In genomic region chr11:44858796-44859527, GRCh38 we compare ENCODE assay signal across 21 cellular contexts.
A peak's percentile ranks its signal among the peaks of the same experiment; 100 is the strongest.
DNase-seq lines count a peak whose midpoint lies in the region; ATAC-seq and TF ChIP-seq lines count a peak whose summit lies in the region.
"Had no signal": no experiment of that assay in that cellular context is flagged by ENCODE, and none has a peak within 500 bp of the region (broad histone marks: within the 10 kb centered on the region; RNA-seq: fewer than 3 reads in every experiment).

No MANE protein-coding gene starts in this region.

- DNase-seq in GM23338 (ENCODE audit: low spot score): peak; percentile 84
- DNase-seq in T-helper 17 cell: no peak
- no peak for DNase-seq in heart right ventricle
- peak; percentile 53 for DNase-seq in posterior vena cava (ENCODE audit: low spot score)
- DNase-seq in activated CD4-positive, alpha-beta T cell treated with anti-CD3 and anti-CD28 coated beads for 36 hours: no peak
- DNase-seq: activated naive CD4-positive, alpha-beta T cell treated with Interleukin-2 at 50 U/mL for 16 hours; DMS53; erythroblast; head of caudate nucleus; KBM-7; kidney glomerular epithelial cell; NCI-H1417; SIG-M5; stimulated activated naive B cell treated with anti-CD40 and anti-IgM and Interleukin-4, amounts not matched to agents 10 μg/mL and 1 μg/mL and 100 μg/mL, for 72 hours had no signal

- intact Hi-C loops in heart right ventricle (cut with DNase I): no loop called here
- intact Hi-C loops in posterior vena cava (cut with DNase I): no loop called here
- intact Hi-C loops in activated CD4-positive, alpha-beta T cell treated with anti-CD3 and anti-CD28 coated beads for 36 hours (cut with DNase I, micrococcal nuclease): no loop called here

- H3K9me2 ChIP-seq in GM23338 (ENCODE audit: insufficient read depth): no peaks in the 10 kb centered on the region

- H3K4me1 ChIP-seq in GM23338 (ENCODE audit: insufficient read depth) (peaks cover 25% of the 10 kb centered on the region), heart right ventricle (peaks cover 11 to 66% (median 37%) of the 10 kb centered on the region in 9 donors)

- H3K27ac Mint-ChIP-seq in GM23338 (peak overlapping the region; percentile 42; the same call in 1 of the 2 replicates), T-helper 17 cell (peak overlapping the region; percentile 82)
- no peak overlapping the region for H3K27ac Mint-ChIP-seq in activated CD4-positive, alpha-beta T cell treated with anti-CD3 and anti-CD28 coated beads for 36 hours
- H3K27ac Mint-ChIP-seq: stimulated activated naive B cell treated with anti-CD40 and anti-IgM and Interleukin-4, amounts not matched to agents 10 μg/mL and 1 μg/mL and 100 μg/mL, for 72 hours; T-helper 2 cell treated with Interferon-gamma antibody and Interleukin-4, amounts not matched to agents 5 μg/mL and 100 μg/mL, for 36 hours; type B pancreatic cell had no signal

- H3K27me3 Mint-ChIP-seq in GM23338 (ENCODE audit: insufficient read depth, low read depth, poor library complexity) (peaks cover 10% of the 10 kb centered on the region), T-helper 17 cell (no peaks in the 10 kb centered on the region)
- H3K27me3 Mint-ChIP-seq in activated CD4-positive, alpha-beta T cell treated with anti-CD3 and anti-CD28 coated beads for 36 hours: peaks cover 38% of the 10 kb centered on the region
- H3K27me3 Mint-ChIP-seq: type B pancreatic cell had no signal

- peak overlapping the region; percentile 2; the same call in 1 of the 3 replicates for H3K4me3 Mint-ChIP-seq in GM23338
- H3K4me3 Mint-ChIP-seq in T-helper 17 cell: no peak overlapping the region
- H3K4me3 Mint-ChIP-seq in activated CD4-positive, alpha-beta T cell treated with anti-CD3 and anti-CD28 coated beads for 36 hours: no peak overlapping the region
- H3K4me3 Mint-ChIP-seq: stimulated activated naive B cell treated with anti-CD40 and anti-IgM and Interleukin-4, amounts not matched to agents 10 μg/mL and 1 μg/mL and 100 μg/mL, for 72 hours; T-helper 2 cell treated with Interferon-gamma antibody and Interleukin-4, amounts not matched to agents 5 μg/mL and 100 μg/mL, for 36 hours; type B pancreatic cell had no signal

- CTCF ChIA-PET in activated CD4-positive, alpha-beta T cell treated with anti-CD3 and anti-CD28 coated beads for 36 hours (lab: Charles Lee): no interaction called here

- TF ChIP-seq CTCF in GM23338 (conservative IDR thresholded peaks at IDR 0.05; ENCODE audit: low read depth in 2 of 2): no peak
- no peak for TF ChIP-seq CTCF in heart right ventricle (IDR thresholded peaks at IDR 0.05)

- peak; percentile 5; the same call in 1 of the 3 replicates for ATAC-seq in GM23338
- no peak for ATAC-seq in T-helper 17 cell
- ATAC-seq in heart right ventricle: peak in 2 of 8 donors; percentile 6 to 7
- ATAC-seq in activated CD4-positive, alpha-beta T cell treated with anti-CD3 and anti-CD28 coated beads for 36 hours: no peak
- no peak for ATAC-seq in GM18519 (IDR thresholded peaks at IDR 0.05; ENCODE audit: low FRiP score, unreplicated experiment)
- ATAC-seq in GM19328 (IDR thresholded peaks at IDR 0.05; ENCODE audit: unreplicated experiment): no peak
- no peak for ATAC-seq in HG03039 (IDR thresholded peaks at IDR 0.05; ENCODE audit: unreplicated experiment)
- ATAC-seq: stimulated activated naive B cell treated with anti-CD40 and anti-IgM and Interleukin-4, amounts not matched to agents 10 μg/mL and 1 μg/mL and 100 μg/mL, for 72 hours had no signal

- no peaks in the 10 kb centered on the region for H3K79me2 ChIP-seq in GM23338 (replicated peaks; ENCODE audit: insufficient read depth)

- H3K4me2 ChIP-seq in GM23338: peak overlapping the region; percentile 50; the same call in 1 of the 2 replicates

- no peaks in the 10 kb centered on the region for H3K9me3 Mint-ChIP-seq in GM23338
- no peaks in the 10 kb centered on the region for H3K9me3 Mint-ChIP-seq in activated CD4-positive, alpha-beta T cell treated with anti-CD3 and anti-CD28 coated beads for 36 hours (ENCODE audit: low read depth)
- H3K9me3 Mint-ChIP-seq: T-helper 2 cell treated with Interferon-gamma antibody and Interleukin-4, amounts not matched to agents 5 μg/mL and 100 μg/mL, for 36 hours; type B pancreatic cell had no signal

- peak overlapping the region; percentile 64; the same call in 1 of the 2 replicates for H3K27ac ChIP-seq in GM23338 (ENCODE audit: low read depth)
- peak overlapping the region in 6 of 10 donors; percentile 22 to 77 (median 66) for H3K27ac ChIP-seq in heart right ventricle
- H3K27ac ChIP-seq: C4-2B, HL-60 had no signal

- no peaks in the 10 kb centered on the region for H3F3A ChIP-seq in GM23338 (replicated peaks; ENCODE audit: low read depth)

- H3K27me3 ChIP-seq in GM23338 (ENCODE audit: insufficient read depth) (no peaks in the 10 kb centered on the region), heart right ventricle (peaks cover 0 to 4% (median 0%) of the 10 kb centered on the region in 7 donors)

- H3K4me3 ChIP-seq in GM23338: no peak overlapping the region
- no peak overlapping the region for H3K4me3 ChIP-seq in heart right ventricle

- H3K36me3 Mint-ChIP-seq in GM23338 (ENCODE audit: low read depth): no peaks in the 10 kb centered on the region; the same call in 2 of the 3 replicates
- H3K36me3 Mint-ChIP-seq in T-helper 17 cell (ENCODE audit: low read depth): peaks cover 7% of the 10 kb centered on the region
- no peaks in the 10 kb centered on the region for H3K36me3 Mint-ChIP-seq in activated CD4-positive, alpha-beta T cell treated with anti-CD3 and anti-CD28 coated beads for 36 hours (ENCODE audit: low read depth)

- H3K36me3 ChIP-seq in GM23338 (ENCODE audit: insufficient read depth): no peaks in the 10 kb centered on the region
- H3K36me3 ChIP-seq in heart right ventricle: peaks cover 0 to 13% (median 5%) of the 10 kb centered on the region in 9 donors

- H3K9me3 ChIP-seq in T-helper 17 cell (ENCODE audit: control insufficient read depth, low read length, poor library complexity, severe bottlenecking): no peaks in the 10 kb centered on the region
- H3K9me3 ChIP-seq in heart right ventricle: no peaks in the 10 kb centered on the region

- WGBS in heart right ventricle, 2 donors: 75 to 80% methylated on average over 14 of the region's 14 CpGs

- H2AFZ ChIP-seq in GM23338: no peak overlapping the region

- H3K4me1 Mint-ChIP-seq in GM23338 (peaks cover 62% of the 10 kb centered on the region), T-helper 17 cell (peaks cover 56% of the 10 kb centered on the region)
- H3K4me1 Mint-ChIP-seq in activated CD4-positive, alpha-beta T cell treated with anti-CD3 and anti-CD28 coated beads for 36 hours: peaks cover 41% of the 10 kb centered on the region

- POLR2A ChIA-PET in activated CD4-positive, alpha-beta T cell treated with anti-CD3 and anti-CD28 coated beads for 36 hours (lab: Charles Lee): no interaction called here

- H4K20me1 ChIP-seq in GM23338 (replicated peaks; ENCODE audit: insufficient read depth): no peaks in the 10 kb centered on the region

Comparison
In these comparisons a context has a peak if more than half of its experiments do, and no peak if none do; other contexts are left out.
1. DNase-seq: peak in GM23338 (single experiment) and posterior vena cava (single experiment); none in T-helper 17 cell (0 of 3), heart right ventricle (0 of 2) and activated CD4-positive, alpha-beta T cell treated with anti-CD3 and anti-CD28 coated beads for 36 hours (single experiment).